Comparison of ENCODE assay signal across 1 cellular context in genomic region chr9:32518276-32518675, GRCh38.
TF ChIP-seq lines count a peak whose summit lies in the region.

No MANE protein-coding gene starts in this region.

TF ChIP-seq in HepG2, 621 proteins besides CTCF, POLR2A, EP300 and RAD21:
- TF ChIP-seq E2F1 (CRISPR knock-in tag; IDR thresholded peaks at IDR 0.05) = no peak
- peak; percentile 25 for TF ChIP-seq ZFP36 (IDR thresholded peaks at IDR 0.05; ENCODE audit: borderline replicate concordance, low read depth, low read length, partially characterized antibody)
